15 cellular contexts compared by ENCODE assay signal in genomic region chr5:123578390-123578789, GRCh38.
DNase-seq lines count a peak whose midpoint lies in the region; ATAC-seq, FAIRE-seq and TF ChIP-seq lines count a peak whose summit lies in the region.
"Had no signal": no experiment of that assay in that cellular context is flagged by ENCODE, and none has a peak within 500 bp of the region (broad histone marks: within the 10 kb centered on the region; RNA-seq: fewer than 3 reads in every experiment).

No MANE protein-coding gene starts in this region.

- peak overlapping the region; percentile 75 for H3K27ac ChIP-seq in left ventricle myocardium inferior (replicated peaks)
- H3K27ac ChIP-seq in heart left ventricle = peak overlapping the region in 2 of 12 donors; percentile 45 to 66
- H3K27ac ChIP-seq: 22Rv1, BLaER1 had no signal

- H3K27me3 Mint-ChIP-seq in memory B cell = no peaks in the 10 kb centered on the region
- H3K27me3 Mint-ChIP-seq: CD4-positive, alpha-beta memory T cell had no signal

- H3K27me3 ChIP-seq in left ventricle myocardium inferior (ENCODE audit: low read depth) (no peaks in the 10 kb centered on the region), heart left ventricle (no peaks in the 10 kb centered on the region)
- H3K27me3 ChIP-seq: BLaER1 had no signal

- peaks cover 24% of the 10 kb centered on the region for H3K4me1 ChIP-seq in left ventricle myocardium inferior
- peaks cover 0 to 27% (median 7%) of the 10 kb centered on the region in 12 donors for H3K4me1 ChIP-seq in heart left ventricle
- H3K4me1 ChIP-seq: BLaER1 had no signal

- no peak for TF ChIP-seq CTCF in left ventricle myocardium inferior (IDR thresholded peaks at IDR 0.05; ENCODE audit: borderline replicate concordance)
- no peak for TF ChIP-seq CTCF in heart left ventricle (IDR thresholded peaks at IDR 0.05)

- H3K4me3 ChIP-seq in left ventricle myocardium inferior (no peak overlapping the region), heart left ventricle (no peak overlapping the region)
- H3K4me3 ChIP-seq: BLaER1 had no signal

- peak overlapping the region; percentile 73 for H3K27ac Mint-ChIP-seq in memory B cell

- DNase-seq in left ventricle myocardium inferior (no peak), heart left ventricle (no peak), RCC 7860 (ENCODE audit: low spot score) (no peak), memory B cell (ENCODE audit: low spot score in 2 of 2) (no peak), NCI-H2196 (lab: John Stamatoyannopoulos, UW; ENCODE audit: unreplicated experiment) (no peak), NCI-H1436 treated with DMSO at 0.1 percent for 48 hours (lab: John Stamatoyannopoulos, UW) (no peak), NCI-H524 (lab: John Stamatoyannopoulos, UW) (no peak)
- DNase-seq: CD4-positive, alpha-beta memory T cell; DMS79 treated with DMSO at 0.1 percent for 48 hours; GOT3; H9 had no signal

- ATAC-seq in heart left ventricle = no peak
- ATAC-seq in memory B cell (ENCODE audit: low read depth) = no peak

- H3K36me3 ChIP-seq in left ventricle myocardium inferior (peaks cover 27% of the 10 kb centered on the region), heart left ventricle (peaks cover 0 to 42% (median 15%) of the 10 kb centered on the region in 9 donors)

- no peak for TF ChIP-seq POLR2A in heart left ventricle (IDR thresholded peaks at IDR 0.05)

- H3K4me3 Mint-ChIP-seq in memory B cell = no peak overlapping the region
- H3K4me3 Mint-ChIP-seq: CD14-positive monocyte; CD4-positive, alpha-beta memory T cell; H9 had no signal

- FAIRE-seq in RCC 7860 (lab: Jason Lieb, UNC) = peak; percentile 40
- FAIRE-seq: GM18507 had no signal

- no peaks in the 10 kb centered on the region for H3K9me3 Mint-ChIP-seq in memory B cell
- H3K9me3 Mint-ChIP-seq: CD14-positive monocyte; CD4-positive, alpha-beta memory T cell; H9 had no signal

- intact Hi-C loops in left ventricle myocardium inferior (cut with micrococcal nuclease) = no loop called here
- intact Hi-C loops in heart left ventricle (cut with DNase I) = no loop called here

- no peaks in the 10 kb centered on the region for H3K4me1 Mint-ChIP-seq in memory B cell

- H3K9me3 ChIP-seq in left ventricle myocardium inferior (replicated peaks) (no peaks in the 10 kb centered on the region), heart left ventricle (no peaks in the 10 kb centered on the region)
- H3K9me3 ChIP-seq: BLaER1 had no signal

- peaks cover 14% of the 10 kb centered on the region for H3K36me3 Mint-ChIP-seq in memory B cell
